In genomic region chr11:71147331-71147730, GRCh38 we compare ENCODE assay signal across 19 cellular contexts.
DNase-seq lines count a peak whose midpoint lies in the region; ATAC-seq and TF ChIP-seq lines count a peak whose summit lies in the region.
"Had no signal": no experiment of that assay in that cellular context is flagged by ENCODE, and none has a peak within 500 bp of the region (broad histone marks: within the 10 kb centered on the region; RNA-seq: fewer than 3 reads in every experiment).

No MANE protein-coding gene starts in this region.

- no peaks in the 10 kb centered on the region for H3K27me3 Mint-ChIP-seq in activated CD4-positive, alpha-beta memory T cell treated with anti-CD3 and anti-CD28 coated beads, Interleukin-2, amount 10 ng/mL, durations not matched to agents 7 days and 5 days

- no peaks in the 10 kb centered on the region for H3K36me3 Mint-ChIP-seq in activated CD4-positive, alpha-beta memory T cell treated with anti-CD3 and anti-CD28 coated beads, Interleukin-2, amount 10 ng/mL, durations not matched to agents 7 days and 5 days (ENCODE audit: low read depth)

- TF ChIP-seq CTCF in spleen (IDR thresholded peaks at IDR 0.05 in 8 of 11, conservative IDR thresholded peaks at IDR 0.05 in 3 of 11), result no peak

- H3K9me3 ChIP-seq in spleen, result peaks cover 0 to 6% (median 0%) of the 10 kb centered on the region in 8 donors
- H3K9me3 ChIP-seq: A549 had no signal

- peaks cover 3% of the 10 kb centered on the region for H3K9me3 Mint-ChIP-seq in activated CD4-positive, alpha-beta memory T cell treated with anti-CD3 and anti-CD28 coated beads, Interleukin-2, amount 10 ng/mL, durations not matched to agents 7 days and 5 days
- H3K9me3 Mint-ChIP-seq: CD4-positive, alpha-beta T cell had no signal

- H3K4me3 ChIP-seq in spleen, result no peak overlapping the region
- H3K4me3 ChIP-seq: A549, GM12878, K562 had no signal

- H3K4me1 ChIP-seq in spleen, result no peaks in the 10 kb centered on the region

- POLR2A ChIA-PET in activated CD4-positive, alpha-beta memory T cell treated with anti-CD3 and anti-CD28 coated beads, Interleukin-2, amount 10 ng/mL, durations not matched to agents 7 days and 5 days (lab: Charles Lee), result no interaction called here

- H3K27ac ChIP-seq in spleen, result no peak overlapping the region
- H3K27ac ChIP-seq: 22Rv1, A549, C4-2B had no signal

- 88 to 95% (median 91%) methylated on average over 14 of the region's 14 CpGs for WGBS in spleen, 5 donors

- H3K4me1 Mint-ChIP-seq in activated CD4-positive, alpha-beta memory T cell treated with anti-CD3 and anti-CD28 coated beads, Interleukin-2, amount 10 ng/mL, durations not matched to agents 7 days and 5 days, result no peaks in the 10 kb centered on the region

- H3K27ac Mint-ChIP-seq in activated CD4-positive, alpha-beta memory T cell treated with anti-CD3 and anti-CD28 coated beads, Interleukin-2, amount 10 ng/mL, durations not matched to agents 7 days and 5 days, result no peak overlapping the region
- H3K27ac Mint-ChIP-seq: CD4-positive, alpha-beta T cell had no signal

- H3K4me3 Mint-ChIP-seq in activated CD4-positive, alpha-beta memory T cell treated with anti-CD3 and anti-CD28 coated beads, Interleukin-2, amount 10 ng/mL, durations not matched to agents 7 days and 5 days, result no peak overlapping the region
- H3K4me3 Mint-ChIP-seq: CD4-positive, alpha-beta T cell had no signal

- no peak for ATAC-seq in HG03159 (IDR thresholded peaks at IDR 0.05; ENCODE audit: unreplicated experiment)
- ATAC-seq: A549, GM12878, K562 had no signal

- CTCF ChIA-PET in activated CD4-positive, alpha-beta memory T cell treated with anti-CD3 and anti-CD28 coated beads, Interleukin-2, amount 10 ng/mL, durations not matched to agents 7 days and 5 days (lab: Charles Lee), result no interaction called here

- intact Hi-C loops in spleen (cut with DNase I; ENCODE audit: low total_unique reads), result no loop called here

- DNase-seq in activated effector memory CD4-positive, alpha-beta T cell treated with anti-CD3 and anti-CD28 coated beads, Interleukin-2, amount 50 U/mL, for 16 hours, result peak; percentile 43
- DNase-seq in activated effector memory CD4-positive, alpha-beta T cell treated with Interleukin-2 at 50 U/mL for 16 hours, result no peak
- peak; percentile 82 for DNase-seq in mesenteric fat pad (ENCODE audit: low spot score)
- peak; percentile 54 for DNase-seq in spleen
- DNase-seq in activated CD4-positive, alpha-beta memory T cell treated with anti-CD3 and anti-CD28 coated beads, Interleukin-2, amount 10 ng/mL, durations not matched to agents 7 days and 5 days, result no peak
- no peak for DNase-seq in NCI-H446 (lab: John Stamatoyannopoulos, UW)
- DNase-seq: AML-193; Calu3; CD4-positive, alpha-beta T cell; DND-41; EL; HCEC 1CT; IMR-90 had no signal

- H3K27me3 ChIP-seq in spleen (replicated peaks in 1 of 7), result peaks cover 0 to 43% (median 0%) of the 10 kb centered on the region in 7 donors

- TF ChIP-seq POLR2A in spleen (IDR thresholded peaks at IDR 0.05), result no peak

- H3K36me3 ChIP-seq in spleen, result no peaks in the 10 kb centered on the region

Comparison
In these comparisons a context has a peak if more than half of its experiments do, and no peak if none do; other contexts are left out.
1. DNase-seq: peak in activated effector memory CD4-positive, alpha-beta T cell treated with anti-CD3 and anti-CD28 coated beads, Interleukin-2, amount 50 U/mL, for 16 hours (single experiment), mesenteric fat pad (single experiment) and spleen (single experiment); none in activated effector memory CD4-positive, alpha-beta T cell treated with Interleukin-2 at 50 U/mL for 16 hours (single experiment), activated CD4-positive, alpha-beta memory T cell treated with anti-CD3 and anti-CD28 coated beads, Interleukin-2, amount 10 ng/mL, durations not matched to agents 7 days and 5 days (single experiment) and NCI-H446 (0 of 2).